19 cellular contexts compared by ENCODE assay signal in the genomic region with DNA sequence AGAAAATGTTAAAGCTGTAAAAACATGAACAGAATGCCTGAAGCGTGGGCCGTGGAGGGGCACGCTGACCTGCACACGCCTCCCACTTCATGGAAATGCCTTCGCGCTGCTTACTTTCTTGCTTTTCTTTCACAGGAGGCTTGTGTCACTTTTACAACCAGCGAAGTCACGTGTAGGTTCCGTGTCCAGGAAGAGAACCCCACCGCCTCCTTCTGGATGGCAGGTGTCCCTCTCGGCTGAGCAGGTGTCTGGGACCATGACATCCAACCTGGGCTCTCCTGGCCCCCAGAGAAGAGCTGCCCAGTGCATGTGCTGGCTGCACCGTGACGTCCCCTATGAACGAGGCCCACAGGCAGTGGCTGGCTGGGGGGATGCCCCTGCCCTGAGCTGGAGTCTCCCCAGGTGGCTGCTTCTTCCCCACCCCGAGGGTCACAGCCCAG.
DNase-seq lines count a peak whose midpoint lies in the region; ATAC-seq, FAIRE-seq and TF ChIP-seq lines count a peak whose summit lies in the region.
"Had no signal": no experiment of that assay in that cellular context is flagged by ENCODE, and none has a peak within 500 bp of the region (broad histone marks: within the 10 kb centered on the region; RNA-seq: fewer than 3 reads in every experiment).

No MANE protein-coding gene starts in this region.

- H3K9me3 ChIP-seq in ovary = no peaks in the 10 kb centered on the region
- H3K9me3 ChIP-seq in uterus = no peaks in the 10 kb centered on the region
- no peaks in the 10 kb centered on the region for H3K9me3 ChIP-seq in esophagus muscularis mucosa

- TF ChIP-seq POLR2A in ovary (IDR thresholded peaks at IDR 0.05) = no peak
- TF ChIP-seq POLR2A in uterus (IDR thresholded peaks at IDR 0.05) = no peak
- TF ChIP-seq POLR2A in esophagus muscularis mucosa (IDR thresholded peaks at IDR 0.05; ENCODE audit: low read depth) = no peak

- H3K4me3 ChIP-seq in ovary (no peak overlapping the region), uterus (no peak overlapping the region), esophagus muscularis mucosa (no peak overlapping the region)
- H3K4me3 ChIP-seq: SK-N-MC had no signal

- 15 to 32% (median 22%) methylated on average over 15 of the region's 15 CpGs for WGBS in ovary, 3 donors
- 80% methylated on average over 15 of the region's 15 CpGs for WGBS in esophagus muscularis mucosa

- H3K27ac ChIP-seq in ovary (peak overlapping the region in 1 of 2 donors; percentile 59), uterus (peak overlapping the region; percentile 65 to 83), esophagus muscularis mucosa (replicated peaks in 1 of 4) (no peak overlapping the region)
- H3K27ac ChIP-seq: 22Rv1, SK-N-MC had no signal

- ATAC-seq in HG02981 (IDR thresholded peaks at IDR 0.05; ENCODE audit: unreplicated experiment) = no peak

- no peaks in the 10 kb centered on the region for H3K36me3 ChIP-seq in ovary
- H3K36me3 ChIP-seq in uterus = no peaks in the 10 kb centered on the region
- no peaks in the 10 kb centered on the region for H3K36me3 ChIP-seq in esophagus muscularis mucosa

- H3K27me3 ChIP-seq in ovary (no peaks in the 10 kb centered on the region), uterus (no peaks in the 10 kb centered on the region), esophagus muscularis mucosa (peaks cover 0 to 39% (median 0%) of the 10 kb centered on the region in 4 donors)

- peak; percentile 33 for DNase-seq in DMS53 (lab: John Stamatoyannopoulos, UW)
- DNase-seq in DMS53 treated with DMSO at 0.1 percent for 48 hours (lab: John Stamatoyannopoulos, UW; ENCODE audit: unreplicated experiment) = no peak
- DNase-seq in ovary = peak in 3 of 5 donors; percentile 60 to 74 (median 65)
- DNase-seq in uterus = peak; percentile 80 to 87
- DNase-seq in NCI-H510A treated with DMSO at 0.1 percent for 48 hours (lab: John Stamatoyannopoulos, UW) = no peak
- no peak for DNase-seq in esophagus muscularis mucosa (ENCODE audit: extremely low spot score)
- DNase-seq: AML-193, NCI-H1417 treated with DMSO at 0.1 percent for 48 hours, NCI-H2029, NCI-H2171, NCI-H526 treated with DMSO at 0.1 percent for 48 hours, SHP77 had no signal

- H3K4me1 ChIP-seq in ovary (ENCODE audit: insufficient read depth) (peaks cover 27% of the 10 kb centered on the region), uterus (no peaks in the 10 kb centered on the region), esophagus muscularis mucosa (no peaks in the 10 kb centered on the region)

- intact Hi-C loops in ovary (cut with DNase I) = no loop called here
- intact Hi-C loops in uterus (cut with DNase I; ENCODE audit: low total_unique reads) = no loop called here
- intact Hi-C loops in esophagus muscularis mucosa (cut with DNase I) = no loop called here

- FAIRE-seq in endometrium (lab: Jason Lieb, UNC) = peak; percentile 77
- FAIRE-seq: G401.6, H54, RCC 7860 had no signal

- no peak for TF ChIP-seq EP300 in ovary (IDR thresholded peaks at IDR 0.05)
- TF ChIP-seq EP300 in esophagus muscularis mucosa (IDR thresholded peaks at IDR 0.05) = no peak

- TF ChIP-seq CTCF in ovary (IDR thresholded peaks at IDR 0.05) (peak in 1 of 3 donors; percentile 2), uterus (IDR thresholded peaks at IDR 0.05) (peak; percentile 18 to 34 (median 30)), esophagus muscularis mucosa (IDR thresholded peaks at IDR 0.05) (no peak)

Comparison
In these comparisons a context has a peak if more than half of its experiments do, and no peak if none do; other contexts are left out.
1. DNase-seq: peak in DMS53 (single experiment), ovary (3 of 5) and uterus (2 of 2); none in DMS53 treated with DMSO at 0.1 percent for 48 hours (single experiment), NCI-H510A treated with DMSO at 0.1 percent for 48 hours (single experiment) and esophagus muscularis mucosa (single experiment).
2. H3K27ac ChIP-seq: peak in uterus (2 of 2); none in esophagus muscularis mucosa (0 of 4).
3. CTCF ChIP-seq: peak in uterus (4 of 4); none in esophagus muscularis mucosa (0 of 3).